8 cellular contexts compared by ENCODE assay signal in the genomic region with DNA sequence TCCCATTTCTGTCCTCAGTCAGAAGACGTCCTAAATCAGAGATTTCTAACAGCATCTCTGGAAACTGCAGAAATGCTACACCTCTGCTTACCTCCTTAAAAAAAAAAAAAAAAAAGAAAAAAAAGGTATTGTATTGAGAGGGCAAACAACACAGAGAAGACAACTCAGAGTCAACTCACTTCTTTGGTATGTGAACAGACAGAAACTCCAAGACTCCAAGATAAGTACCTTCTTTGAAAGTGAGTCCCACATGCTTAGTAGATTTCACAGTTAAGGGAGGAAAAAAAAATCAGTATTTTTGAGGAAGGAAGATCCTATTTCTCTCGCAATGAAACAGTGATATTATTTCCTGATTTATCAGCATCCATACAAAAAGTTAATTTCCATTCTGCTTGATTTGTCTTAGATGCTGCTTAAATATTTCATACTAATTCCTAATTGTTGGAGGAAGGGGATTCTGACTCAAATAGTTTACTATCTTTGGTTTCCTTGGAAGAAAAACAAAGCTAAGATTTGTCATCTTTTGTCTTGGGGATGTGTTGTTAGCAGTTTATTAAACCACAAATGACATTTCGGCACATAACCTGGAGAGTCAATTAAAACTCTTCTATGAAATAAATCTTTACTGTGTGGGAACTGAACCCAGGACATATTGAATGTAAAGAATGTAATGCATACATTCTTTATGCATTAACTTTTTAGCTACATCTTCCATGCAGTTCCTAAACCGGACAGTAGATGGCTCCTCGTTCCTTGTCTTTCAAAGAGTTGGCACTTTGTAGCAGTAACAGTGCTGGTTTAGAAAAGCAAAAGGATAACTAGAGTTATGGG. TPM values are rescaled to one million over a fixed set of nuclear protein-coding genes. Genes with fewer than 3 reads are reported as not detected.
A peak's percentile ranks its signal among the peaks of the same experiment; 100 is the strongest.
DNase-seq lines count a peak whose midpoint lies in the region; ATAC-seq and TF ChIP-seq lines count a peak whose summit lies in the region.

No MANE protein-coding gene starts in this region.

- peak overlapping the region; percentile 88 for H3K27ac ChIP-seq in mesodermal cell (ENCODE audit: low read depth, low read length, severe bottlenecking)

- peak; percentile 77 for TF ChIP-seq CTCF in GM12875 (IDR thresholded peaks at IDR 0.05; ENCODE audit: borderline replicate concordance, insufficient read depth, low read depth, low read length)

- DNase-seq in ACHN (peak; percentile 73), NCI-H2227 treated with DMSO at 0.1 percent for 48 hours (lab: John Stamatoyannopoulos, UW) (peak; percentile 57), dermis microvascular lymphatic vessel endothelial cell (ENCODE audit: low read depth in 2 of 2) (peak; percentile 42 to 63)
- peak; percentile 62 for DNase-seq in activated CD4-positive, CD25-positive, alpha-beta regulatory T cell treated with anti-CD3 and anti-CD28 coated beads, Interleukin-2, amount 50 U/mL, for 72 hours
- peak; percentile 42 for DNase-seq in stimulated activated CD8-positive, alpha-beta memory T cell treated with anti-CD3 and anti-CD28 coated beads, Interleukin-7, amount 100 ng/mL, for 24 hours (ENCODE audit: low read depth)

- WGBS in mesodermal cell (ENCODE audit: insufficient coverage in 2 of 2), 2 experiments, result 0% methylated on average over 2 of the region's 5 CpGs; no CpG with 5 or more reads in 1 of the 2 experiments

- no peak for ATAC-seq in HG02588 (IDR thresholded peaks at IDR 0.05; ENCODE audit: unreplicated experiment)

- no peaks in the 10 kb centered on the region for H3K36me3 ChIP-seq in mesodermal cell (ENCODE audit: control insufficient read depth, insufficient read depth, low read length)

- H3K9me3 ChIP-seq in mesodermal cell (ENCODE audit: control insufficient read depth, low read length), result no peaks in the 10 kb centered on the region

- in situ Hi-C loops in ACHN (cut with HindIII; ENCODE audit: low pct_ligation_motif_present, low pct_unique_long_range_greater_than_20kb, low sequenced_read_pairs), result no loop called here

- H3K4me3 ChIP-seq in GM12875 (ENCODE audit: low read depth, low read length) (no peak overlapping the region), mesodermal cell (ENCODE audit: extremely low read depth, insufficient read depth, low read length, poor library complexity, severe bottlenecking) (no peak overlapping the region)

- H3K4me1 ChIP-seq in mesodermal cell (ENCODE audit: control insufficient read depth, insufficient read depth, low read length, poor library complexity, severe bottlenecking), result peaks cover 7% of the 10 kb centered on the region

RNA-seq across cellular contexts. Expression of gene RASGEF1B, which starts 4.7 kb away (rescaled TPM):
- total RNA-seq in dermis microvascular lymphatic vessel endothelial cell, result under 0.01 and 0.38 TPM in 2 replicates
- 13.3 TPM for polyA plus RNA-seq in mesodermal cell (2013, experiment 1 of 2)
- 11.2 TPM for polyA plus RNA-seq in mesodermal cell (2013, experiment 2 of 2)
